In genomic region chr3:33096103-33096868, GRCh38 we compare ENCODE assay signal across 8 cellular contexts. TPM values are rescaled to one million over a fixed set of nuclear protein-coding genes. Genes with fewer than 3 reads are reported as not detected.
DNase-seq lines count a peak whose midpoint lies in the region; ATAC-seq and TF ChIP-seq lines count a peak whose summit lies in the region.

No MANE protein-coding gene starts in this region.

- ATAC-seq in GM19324 (IDR thresholded peaks at IDR 0.05; ENCODE audit: low FRiP score, unreplicated experiment): peak; percentile 55
- ATAC-seq in HG03432 (IDR thresholded peaks at IDR 0.05; ENCODE audit: unreplicated experiment): peak; percentile 55
- ATAC-seq in RWPE2 (ENCODE audit: low read depth): peak; percentile 48

- DNase-seq in RWPE2 (ENCODE audit: low spot score): peak; percentile 60
- peak; percentile 48 for DNase-seq in activated naive CD8-positive, alpha-beta T cell treated with anti-CD3 and anti-CD28 coated beads for 36 hours
- DNase-seq in cardiac muscle cell (ENCODE audit: low read depth in 1 of 2, low spot score in 1 of 2): peak; percentile 48 to 55
- DNase-seq in ovary: peak in 4 of 5 donors; percentile 31 to 67 (median 39)
- DNase-seq in NK-92 (lab: John Stamatoyannopoulos, UW; ENCODE audit: unreplicated experiment): no peak

- H3K9ac ChIP-seq in BLaER1: peak overlapping the region; percentile 91

- peaks cover 30% of the 10 kb centered on the region for H3K36me3 ChIP-seq in BLaER1
- H3K36me3 ChIP-seq in RWPE2 (ENCODE audit: low read depth): peaks cover 18% of the 10 kb centered on the region
- peaks cover 4% of the 10 kb centered on the region for H3K36me3 ChIP-seq in cardiac muscle cell
- no peaks in the 10 kb centered on the region for H3K36me3 ChIP-seq in ovary

- no peak for TF ChIP-seq EP300 in ovary (IDR thresholded peaks at IDR 0.05)

- H4K20me1 ChIP-seq in BLaER1: peaks cover 42% of the 10 kb centered on the region

- H3K27ac ChIP-seq in BLaER1: peak overlapping the region; percentile 88
- peak overlapping the region; percentile 75 for H3K27ac ChIP-seq in RWPE2 (ENCODE audit: poor library complexity, severe bottlenecking)
- peak overlapping the region; percentile 78 for H3K27ac ChIP-seq in cardiac muscle cell
- peak overlapping the region; percentile 81 to 88 for H3K27ac ChIP-seq in ovary

- TF ChIP-seq CTCF in RWPE2 (IDR thresholded peaks at IDR 0.05; ENCODE audit: poor library complexity, severe bottlenecking) (no peak), cardiac muscle cell (IDR thresholded peaks at IDR 0.05; ENCODE audit: low read depth, low read length) (no peak), ovary (IDR thresholded peaks at IDR 0.05) (no peak)

- H3K4me3 Mint-ChIP-seq in activated naive CD8-positive, alpha-beta T cell treated with anti-CD3 and anti-CD28 coated beads for 36 hours: peak overlapping the region; percentile 96

- H3K36me3 Mint-ChIP-seq in activated naive CD8-positive, alpha-beta T cell treated with anti-CD3 and anti-CD28 coated beads for 36 hours: peaks cover 23% of the 10 kb centered on the region

- TF ChIP-seq POLR2A in ovary (IDR thresholded peaks at IDR 0.05): no peak

- H3K4me2 ChIP-seq in BLaER1: peak overlapping the region; percentile 93

- H3K9me3 Mint-ChIP-seq in activated naive CD8-positive, alpha-beta T cell treated with anti-CD3 and anti-CD28 coated beads for 36 hours: no peaks in the 10 kb centered on the region

- H3K9me3 ChIP-seq in BLaER1 (no peaks in the 10 kb centered on the region), RWPE2 (ENCODE audit: severe bottlenecking) (no peaks in the 10 kb centered on the region), cardiac muscle cell (ENCODE audit: low read depth) (no peaks in the 10 kb centered on the region), ovary (no peaks in the 10 kb centered on the region)

- H3K27me3 Mint-ChIP-seq in activated naive CD8-positive, alpha-beta T cell treated with anti-CD3 and anti-CD28 coated beads for 36 hours: no peaks in the 10 kb centered on the region

- 0 to 1% (median 0%) methylated on average over 49 to 51 of the region's 51 CpGs for WGBS in ovary, 3 donors

- H3K27me3 ChIP-seq in BLaER1 (no peaks in the 10 kb centered on the region), RWPE2 (ENCODE audit: insufficient read depth, poor library complexity, severe bottlenecking) (no peaks in the 10 kb centered on the region), cardiac muscle cell (no peaks in the 10 kb centered on the region), ovary (no peaks in the 10 kb centered on the region)

- peaks cover 14% of the 10 kb centered on the region for H3K4me1 ChIP-seq in BLaER1
- H3K4me1 ChIP-seq in RWPE2 (ENCODE audit: insufficient read depth, poor library complexity, severe bottlenecking): no peaks in the 10 kb centered on the region
- H3K4me1 ChIP-seq in cardiac muscle cell (ENCODE audit: low read depth): no peaks in the 10 kb centered on the region
- peaks cover 3% of the 10 kb centered on the region for H3K4me1 ChIP-seq in ovary (ENCODE audit: insufficient read depth)

- intact Hi-C loops in ovary (cut with DNase I): no loop called here

- H3K4me3 ChIP-seq in BLaER1: peak overlapping the region; percentile 76
- peak overlapping the region; percentile 85 for H3K4me3 ChIP-seq in RWPE2 (ENCODE audit: severe bottlenecking)
- peak overlapping the region; percentile 74 for H3K4me3 ChIP-seq in cardiac muscle cell
- H3K4me3 ChIP-seq in ovary: peak overlapping the region; percentile 98

- H3K4me1 Mint-ChIP-seq in activated naive CD8-positive, alpha-beta T cell treated with anti-CD3 and anti-CD28 coated beads for 36 hours: peaks cover 30% of the 10 kb centered on the region

- peak overlapping the region; percentile 84 for H3K27ac Mint-ChIP-seq in activated naive CD8-positive, alpha-beta T cell treated with anti-CD3 and anti-CD28 coated beads for 36 hours

RNA-seq across cellular contexts. Expression of gene GLB1, which starts 0.7 kb away (rescaled TPM):
- total RNA-seq in activated naive CD8-positive, alpha-beta T cell treated with anti-CD3 and anti-CD28 coated beads for 36 hours: 10 to 100 TPM; 36.4 to 37.2 TPM
- 63.8 and 72.5 TPM in 2 replicates for total RNA-seq in cardiac muscle cell
- 60.7 and 81.0 TPM in 2 replicates for polyA plus RNA-seq in cardiac muscle cell
- total RNA-seq in ovary: 10 to 100 TPM; 30.8 to 65.5 (median 42.3) TPM
- polyA plus RNA-seq in ovary: 10 to 100 TPM; 23.4 to 99.9 TPM

RNA-seq across cellular contexts. Expression of gene TMPPE, which starts 0.7 kb away (rescaled TPM):
- 1 to 10 TPM; 7.0 to 8.1 TPM for total RNA-seq in activated naive CD8-positive, alpha-beta T cell treated with anti-CD3 and anti-CD28 coated beads for 36 hours
- total RNA-seq in cardiac muscle cell: 5.2 and 6.9 TPM in 2 replicates
- 1.8 and 2.4 TPM in 2 replicates for polyA plus RNA-seq in cardiac muscle cell
- total RNA-seq in ovary: 1 to 10 TPM; 2.1 to 6.4 (median 6.1) TPM
- 1 to 10 TPM in 1 of 2 donors, under 1 TPM in 1; 0.56 to 1.0 TPM for polyA plus RNA-seq in ovary

RNA-seq across cellular contexts. Expression of gene CRTAP, which starts 17.5 kb away (rescaled TPM):
- total RNA-seq in activated naive CD8-positive, alpha-beta T cell treated with anti-CD3 and anti-CD28 coated beads for 36 hours: 10 to 100 TPM; 31.7 to 34.2 TPM
- total RNA-seq in cardiac muscle cell (62.1 and 127 TPM in 2 replicates), ovary (100 to 1,000 TPM; 130 to 343 (median 251) TPM)
- polyA plus RNA-seq in cardiac muscle cell (83.6 and 99.8 TPM in 2 replicates), ovary (100 to 1,000 TPM; 192 to 788 TPM)
